8 cellular contexts compared by ENCODE assay signal in genomic region chr20:31738729-31739549, GRCh38. TPM values are rescaled to one million over a fixed set of nuclear protein-coding genes. Genes with fewer than 3 reads are reported as not detected.
A peak's percentile ranks its signal among the peaks of the same experiment; 100 is the strongest.
DNase-seq lines count a peak whose midpoint lies in the region; ATAC-seq, FAIRE-seq and TF ChIP-seq lines count a peak whose summit lies in the region.

A gene with protein sequence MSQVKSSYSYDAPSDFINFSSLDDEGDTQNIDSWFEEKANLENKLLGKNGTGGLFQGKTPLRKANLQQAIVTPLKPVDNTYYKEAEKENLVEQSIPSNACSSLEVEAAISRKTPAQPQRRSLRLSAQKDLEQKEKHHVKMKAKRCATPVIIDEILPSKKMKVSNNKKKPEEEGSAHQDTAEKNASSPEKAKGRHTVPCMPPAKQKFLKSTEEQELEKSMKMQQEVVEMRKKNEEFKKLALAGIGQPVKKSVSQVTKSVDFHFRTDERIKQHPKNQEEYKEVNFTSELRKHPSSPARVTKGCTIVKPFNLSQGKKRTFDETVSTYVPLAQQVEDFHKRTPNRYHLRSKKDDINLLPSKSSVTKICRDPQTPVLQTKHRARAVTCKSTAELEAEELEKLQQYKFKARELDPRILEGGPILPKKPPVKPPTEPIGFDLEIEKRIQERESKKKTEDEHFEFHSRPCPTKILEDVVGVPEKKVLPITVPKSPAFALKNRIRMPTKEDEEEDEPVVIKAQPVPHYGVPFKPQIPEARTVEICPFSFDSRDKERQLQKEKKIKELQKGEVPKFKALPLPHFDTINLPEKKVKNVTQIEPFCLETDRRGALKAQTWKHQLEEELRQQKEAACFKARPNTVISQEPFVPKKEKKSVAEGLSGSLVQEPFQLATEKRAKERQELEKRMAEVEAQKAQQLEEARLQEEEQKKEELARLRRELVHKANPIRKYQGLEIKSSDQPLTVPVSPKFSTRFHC (plus strand): TSS chr20:31739290. CDS start chr20:31757477, 18,187 bp downstream.

- in situ Hi-C loops in GM13976 (cut with MboI; ENCODE audit: low sequenced_read_pairs, unreplicated experiment): no loop called here

- WGBS in heart right ventricle, 2 donors: 0% methylated on average over 54 of the region's 54 CpGs

- H3K9me3 ChIP-seq in heart right ventricle: no peaks in the 10 kb centered on the region

- no peak for FAIRE-seq in urothelium cell line (lab: Jason Lieb, UNC)

- H3K4me3 ChIP-seq in heart right ventricle: peak within 1 kb of the TSS; percentile 49 to 86 (median 69)

- H3K36me3 ChIP-seq in heart right ventricle: no peaks in the 10 kb centered on the region

- intact Hi-C loops in heart right ventricle (cut with DNase I): loop anchor here in 1 of 10 donors (10.0 kb wide), 1 partner anchor 184 kb away; no protein-coding TSS in a partner anchor
- intact Hi-C loops in posterior vena cava (cut with DNase I): no loop called here

- H3K27me3 ChIP-seq in heart right ventricle: no peaks in the 10 kb centered on the region

- TF ChIP-seq CTCF in GM13976 (IDR thresholded peaks at IDR 0.05; ENCODE audit: borderline replicate concordance, control extremely low read depth, extremely low read depth, insufficient read depth, missing control alignments) (no peak), heart right ventricle (IDR thresholded peaks at IDR 0.05) (peak in 2 of 9 donors; percentile 23 to 29)

- peaks cover 0 to 33% (median 4%) of the 10 kb centered on the region in 9 donors for H3K4me1 ChIP-seq in heart right ventricle

- peak within 1 kb of the TSS; percentile 14 to 88 (median 81) for H3K27ac ChIP-seq in heart right ventricle

- DNase-seq in GM13976 (ENCODE audit: low spot score): peak; percentile 96
- peak; percentile 86 for DNase-seq in NCI-H1436 treated with DMSO at 0.1 percent for 48 hours (lab: John Stamatoyannopoulos, UW)
- DNase-seq in T follicular helper cell (ENCODE audit: low read depth): peak; percentile 67
- peak; percentile 95 for DNase-seq in amniotic epithelial cell (ENCODE audit: low read depth)
- peak; percentile 91 to 96 for DNase-seq in heart right ventricle
- peak; percentile 98 for DNase-seq in posterior vena cava (ENCODE audit: low spot score)
- DNase-seq in urothelium cell line (ENCODE audit: low spot score): peak; percentile 99

- ATAC-seq in HG02852 (IDR thresholded peaks at IDR 0.05; ENCODE audit: unreplicated experiment) (peak; percentile 99), heart right ventricle (peak; percentile 99 to 100 (median 99))

RNA-seq across cellular contexts. Expression of the gene that starts here (rescaled TPM):
- total RNA-seq in heart right ventricle (1 to 10 TPM in 4 of 10 donors, under 1 TPM in 6; 0.17 to 9.6 (median 0.85) TPM), posterior vena cava (under 1 TPM; 0.76 to 0.88 TPM)
- under 1 TPM; 0.29 to 0.72 TPM for polyA plus RNA-seq in heart right ventricle

Comparison
In these comparisons a context has a peak if more than half of its experiments do, and no peak if none do; other contexts are left out.
1. Peak in every context shown above with its lines: DNase-seq, ATAC-seq, H3K4me3 ChIP-seq and H3K27ac ChIP-seq.
2. Peak in DNase-seq in posterior vena cava; RNA of the gene not detected or under 1 TPM.